ENCODE assay signal across 16 cellular contexts in genomic region chr1:61836649-61837048, GRCh38.
DNase-seq lines count a peak whose midpoint lies in the region; ATAC-seq and TF ChIP-seq lines count a peak whose summit lies in the region.
"Had no signal": no experiment of that assay in that cellular context is flagged by ENCODE, and none has a peak within 500 bp of the region (broad histone marks: within the 10 kb centered on the region; RNA-seq: fewer than 3 reads in every experiment).

No MANE protein-coding gene starts in this region.

- H3K9ac ChIP-seq in PC-3 (ENCODE audit: low read length) (no peak overlapping the region), muscle layer of colon (ENCODE audit: low read length) (no peak overlapping the region), mammary epithelial cell (ENCODE audit: insufficient read depth, low read length) (no peak overlapping the region)

- H3K27ac ChIP-seq in PC-3 (ENCODE audit: low read length), result peak overlapping the region; percentile 81; the same call in 1 of the 2 replicates
- peak overlapping the region; percentile 47 for H3K27ac ChIP-seq in epithelial cell of prostate
- peak overlapping the region; percentile 55 for H3K27ac ChIP-seq in muscle layer of colon (ENCODE audit: low read depth, low read length)
- peak overlapping the region; percentile 84 to 91 for H3K27ac ChIP-seq in thoracic aorta
- no peak overlapping the region for H3K27ac ChIP-seq in mammary epithelial cell (ENCODE audit: insufficient read depth, low read depth, low read length)

- H2AFZ ChIP-seq in PC-3 (ENCODE audit: low read length), result no peak overlapping the region
- H2AFZ ChIP-seq in mammary epithelial cell (ENCODE audit: low read depth, low read length), result no peak overlapping the region

- no peaks in the 10 kb centered on the region for H3K79me2 ChIP-seq in PC-3 (ENCODE audit: low read length)
- H3K79me2 ChIP-seq in mammary epithelial cell (ENCODE audit: insufficient read depth, low read length), result no peaks in the 10 kb centered on the region

- 78% methylated on average over 3 of the region's 3 CpGs for WGBS in mammary epithelial cell (ENCODE audit: low coverage, missing lambda C conversion rate)

- no peaks in the 10 kb centered on the region for H3F3A ChIP-seq in PC-3 (ENCODE audit: low read length, unreplicated experiment)

- H3K4me3 ChIP-seq in PC-3 (ENCODE audit: low read length) (no peak overlapping the region), muscle layer of colon (ENCODE audit: low read depth in 1 of 2, low read length in 2 of 2) (no peak overlapping the region), thoracic aorta (no peak overlapping the region), mammary epithelial cell (replicated peaks in 1 of 3; ENCODE audit: insufficient read depth in 1 of 3, low read depth in 2 of 3, low read length in 3 of 3) (no peak overlapping the region)
- H3K4me3 ChIP-seq: GM12878 had no signal

- peaks cover 33% of the 10 kb centered on the region for H3K4me1 ChIP-seq in PC-3 (ENCODE audit: insufficient read depth, low read length)
- H3K4me1 ChIP-seq in muscle layer of colon (ENCODE audit: insufficient read depth, low read length), result peaks cover 27% of the 10 kb centered on the region
- peaks cover 53 to 88% of the 10 kb centered on the region in 2 donors for H3K4me1 ChIP-seq in thoracic aorta (ENCODE audit: control insufficient read depth in 1 of 2, low read depth in 2 of 2)
- peaks cover 15% of the 10 kb centered on the region for H3K4me1 ChIP-seq in mammary epithelial cell (ENCODE audit: insufficient read depth, low read length)

- H3K36me3 ChIP-seq in PC-3 (ENCODE audit: low read depth, low read length) (peaks cover 6% of the 10 kb centered on the region; the same call in 1 of the 2 replicates), muscle layer of colon (ENCODE audit: insufficient read depth, low read length) (no peaks in the 10 kb centered on the region), thoracic aorta (no peaks in the 10 kb centered on the region), mammary epithelial cell (ENCODE audit: insufficient read depth, low read length) (peaks cover 12% of the 10 kb centered on the region)

- no peak overlapping the region for H3K27ac Mint-ChIP-seq in activated CD4-positive, alpha-beta T cell treated with anti-CD3 and anti-CD28 coated beads, Interleukin-2, amount 10 ng/mL, durations not matched to agents 7 days and 5 days
- H3K27ac Mint-ChIP-seq: CD4-positive, alpha-beta T cell had no signal

- H3K27me3 ChIP-seq in PC-3 (ENCODE audit: low read length) (no peaks in the 10 kb centered on the region), muscle layer of colon (ENCODE audit: control insufficient read depth in 1 of 2, insufficient read depth in 2 of 2, low read length in 2 of 2) (no peaks in the 10 kb centered on the region), thoracic aorta (replicated peaks; ENCODE audit: insufficient read depth) (no peaks in the 10 kb centered on the region), mammary epithelial cell (ENCODE audit: insufficient read depth, low read length) (no peaks in the 10 kb centered on the region)

- H3K4me2 ChIP-seq in PC-3 (ENCODE audit: low read length), result no peak overlapping the region
- H3K4me2 ChIP-seq in mammary epithelial cell (ENCODE audit: insufficient read depth, low read depth, low read length), result no peak overlapping the region

- no peaks in the 10 kb centered on the region for H3K4me1 Mint-ChIP-seq in activated CD4-positive, alpha-beta T cell treated with anti-CD3 and anti-CD28 coated beads, Interleukin-2, amount 10 ng/mL, durations not matched to agents 7 days and 5 days

- no TSS peak for BruUV-seq in PC-3 (replicated peaks; lab: Mats Ljungman, UMichigan)
- BruUV-seq in mammary epithelial cell (replicated peaks; lab: Mats Ljungman, UMichigan), result no TSS peak

- TF ChIP-seq CTCF in PC-3 (conservative IDR thresholded peaks at IDR 0.05; ENCODE audit: low read depth, low read length) (no peak), thoracic aorta (IDR thresholded peaks at IDR 0.05) (no peak), mammary epithelial cell (conservative IDR thresholded peaks at IDR 0.05 in 1 of 2, IDR thresholded peaks at IDR 0.05 in 1 of 2; ENCODE audit: extremely low read depth in 1 of 2, insufficient read depth in 1 of 2, low read depth in 1 of 2, low read length in 2 of 2) (no peak), GM10266 (IDR thresholded peaks at IDR 0.05; ENCODE audit: control insufficient read depth, insufficient read depth, low read depth, missing control alignments) (no peak)

- no peaks in the 10 kb centered on the region for H3K9me2 ChIP-seq in PC-3 (replicated peaks; ENCODE audit: low read length)

- intact Hi-C loops in PC-3 (cut with micrococcal nuclease) (loop anchor here (5.0 kb wide), 1 partner anchor 109 kb away; the partner anchor contains the start of gene TM2D1), mammary epithelial cell (cut with micrococcal nuclease) (loop anchor here (10.0 kb wide), 1 partner anchor 142 kb away; no protein-coding TSS in a partner anchor)

- H3K36me3 Mint-ChIP-seq in activated CD4-positive, alpha-beta T cell treated with anti-CD3 and anti-CD28 coated beads, Interleukin-2, amount 10 ng/mL, durations not matched to agents 7 days and 5 days (ENCODE audit: low read depth), result no peaks in the 10 kb centered on the region

- H3K9me3 ChIP-seq in PC-3 (ENCODE audit: low read length), result no peaks in the 10 kb centered on the region
- no peaks in the 10 kb centered on the region for H3K9me3 ChIP-seq in muscle layer of colon (ENCODE audit: low read length)
- H3K9me3 ChIP-seq in thoracic aorta, result no peaks in the 10 kb centered on the region
- no peaks in the 10 kb centered on the region for H3K9me3 ChIP-seq in mammary epithelial cell (replicated peaks; ENCODE audit: insufficient read depth, low read length)

- H4K20me1 ChIP-seq in PC-3 (ENCODE audit: low read length) (no peaks in the 10 kb centered on the region), mammary epithelial cell (ENCODE audit: insufficient read depth, low read length) (no peaks in the 10 kb centered on the region)

- POLR2A ChIA-PET in PC-3 (lab: Charles Lee; ENCODE audit: unreplicated experiment), result interaction anchor here (0.6 kb wide), 1 partner anchor 413 kb away, joined by 3 read pairs; no protein-coding TSS in a partner anchor
- POLR2A ChIA-PET in activated CD4-positive, alpha-beta T cell treated with anti-CD3 and anti-CD28 coated beads, Interleukin-2, amount 10 ng/mL, durations not matched to agents 7 days and 5 days (lab: Charles Lee), result no interaction called here

- H3K4me3 Mint-ChIP-seq in activated CD4-positive, alpha-beta T cell treated with anti-CD3 and anti-CD28 coated beads, Interleukin-2, amount 10 ng/mL, durations not matched to agents 7 days and 5 days, result no peak overlapping the region
- H3K4me3 Mint-ChIP-seq: CD4-positive, alpha-beta T cell had no signal

- dilution Hi-C loops in mammary epithelial cell (cut with HindIII; ENCODE audit: low sequenced_read_pairs), result no loop called here

- in situ Hi-C loops in mammary epithelial cell (cut with MboI; ENCODE audit: low sequenced_read_pairs in 2 of 2), result no loop called here

- no peaks in the 10 kb centered on the region for H3K9me3 Mint-ChIP-seq in activated CD4-positive, alpha-beta T cell treated with anti-CD3 and anti-CD28 coated beads, Interleukin-2, amount 10 ng/mL, durations not matched to agents 7 days and 5 days
- H3K9me3 Mint-ChIP-seq: CD4-positive, alpha-beta T cell had no signal

- ATAC-seq in PC-3 (no peak), thoracic aorta (ENCODE audit: insufficient number of reproducible peaks, low FRiP score, low read depth) (no peak)
- ATAC-seq: GM12878 had no signal

- DNase-seq in PC-3 (no peak), epithelial cell of prostate (ENCODE audit: low read depth, low spot score) (no peak), thoracic aorta (ENCODE audit: low spot score) (no peak), mammary epithelial cell (no peak), GM10266 (ENCODE audit: extremely low spot score) (no peak)
- no peak for DNase-seq in activated CD4-positive, alpha-beta T cell treated with anti-CD3 and anti-CD28 coated beads, Interleukin-2, amount 10 ng/mL, durations not matched to agents 7 days and 5 days
- DNase-seq: AML-193; Calu3; CD4-positive, alpha-beta T cell; H7; Karpas-422; NCI-H187 treated with DMSO at 0.1 percent for 48 hours; NCI-H446; NCI-H748 treated with DMSO at 0.1 percent for 48 hours had no signal

- CTCF ChIA-PET in PC-3 (lab: Charles Lee), result no interaction called here
- CTCF ChIA-PET in mammary epithelial cell (lab: Charles Lee; ENCODE audit: low non-redundant PET), result no interaction called here
- CTCF ChIA-PET in activated CD4-positive, alpha-beta T cell treated with anti-CD3 and anti-CD28 coated beads, Interleukin-2, amount 10 ng/mL, durations not matched to agents 7 days and 5 days (lab: Charles Lee), result no interaction called here

- H3K27me3 Mint-ChIP-seq in activated CD4-positive, alpha-beta T cell treated with anti-CD3 and anti-CD28 coated beads, Interleukin-2, amount 10 ng/mL, durations not matched to agents 7 days and 5 days, result no peaks in the 10 kb centered on the region
- H3K27me3 Mint-ChIP-seq: CD4-positive, alpha-beta T cell had no signal
